Comparison of ENCODE assay signal across 19 cellular contexts in genomic region chr10:28014651-28015050, GRCh38. TPM values are rescaled to one million over a fixed set of nuclear protein-coding genes. Genes with fewer than 3 reads are reported as not detected.
DNase-seq lines count a peak whose midpoint lies in the region; ATAC-seq and TF ChIP-seq lines count a peak whose summit lies in the region.
"Had no signal": no experiment of that assay in that cellular context is flagged by ENCODE, and none has a peak within 500 bp of the region (broad histone marks: within the 10 kb centered on the region; RNA-seq: fewer than 3 reads in every experiment).

No MANE protein-coding gene starts in this region.

- H2AFZ ChIP-seq in KMS-11 (ENCODE audit: low read depth): no peak overlapping the region
- H2AFZ ChIP-seq: GM23248 had no signal

- H3K36me3 Mint-ChIP-seq in activated T-cell treated with anti-CD3 and anti-CD28 coated beads, Interleukin-2, amount 50 U/mL, for 72 hours (ENCODE audit: insufficient read depth in 2 of 2): no peaks in the 10 kb centered on the region
- no peaks in the 10 kb centered on the region for H3K36me3 Mint-ChIP-seq in activated CD8-positive, alpha-beta T cell treated with anti-CD3 and anti-CD28 coated beads, Interleukin-2, amount 10 ng/mL, durations not matched to agents 7 days and 5 days (ENCODE audit: low read depth)
- H3K36me3 Mint-ChIP-seq: CD14-positive monocyte; CD4-positive, alpha-beta memory T cell had no signal

- H3K27me3 Mint-ChIP-seq in activated T-cell treated with anti-CD3 and anti-CD28 coated beads, Interleukin-2, amount 50 U/mL, for 72 hours (ENCODE audit: low read depth): peaks cover 35% of the 10 kb centered on the region
- H3K27me3 Mint-ChIP-seq in activated CD8-positive, alpha-beta T cell treated with anti-CD3 and anti-CD28 coated beads, Interleukin-2, amount 10 ng/mL, durations not matched to agents 7 days and 5 days (ENCODE audit: low read depth): peaks cover 23% of the 10 kb centered on the region

- no peak overlapping the region for H3K4me3 ChIP-seq in KMS-11 (IDR thresholded peaks at IDR 0.05; ENCODE audit: insufficient read depth, low read depth, low read length)
- H3K4me3 ChIP-seq in HAP-1: no peak overlapping the region
- H3K4me3 ChIP-seq: BLaER1, GM23248 had no signal

- ATAC-seq in activated T-cell treated with anti-CD3 and anti-CD28 coated beads, Interleukin-2, amount 50 U/mL, for 72 hours (replicated peaks in 1 of 2): peak; percentile 41 to 72
- peak; percentile 68 for ATAC-seq in activated CD8-positive, alpha-beta T cell treated with anti-CD3 and anti-CD28 coated beads, Interleukin-2, amount 10 ng/mL, durations not matched to agents 7 days and 5 days
- ATAC-seq in stimulated activated naive CD8-positive, alpha-beta T cell treated with anti-CD3 and anti-CD28 coated beads, Interleukin-15, Interleukin-2, amounts not matched to agents 100 U/mL and 50 U/mL, for 24 hours: peak; percentile 78
- ATAC-seq in HG02938 (IDR thresholded peaks at IDR 0.05; ENCODE audit: unreplicated experiment): no peak

- H3K4me2 ChIP-seq in KMS-11: peak overlapping the region; percentile 14; the same call in 1 of the 2 replicates
- H3K4me2 ChIP-seq: BLaER1 had no signal

- H3K4me1 Mint-ChIP-seq in activated T-cell treated with anti-CD3 and anti-CD28 coated beads, Interleukin-2, amount 50 U/mL, for 72 hours (ENCODE audit: low read depth): peaks cover 11% of the 10 kb centered on the region
- peaks cover 12% of the 10 kb centered on the region for H3K4me1 Mint-ChIP-seq in activated CD8-positive, alpha-beta T cell treated with anti-CD3 and anti-CD28 coated beads, Interleukin-2, amount 10 ng/mL, durations not matched to agents 7 days and 5 days (ENCODE audit: low read depth)
- H3K4me1 Mint-ChIP-seq: CD14-positive monocyte had no signal

- in situ Hi-C loops in HAP-1 (cut with MboI; ENCODE audit: low sequenced_read_pairs): no loop called here

- no peaks in the 10 kb centered on the region for H3K79me2 ChIP-seq in KMS-11 (ENCODE audit: insufficient read depth, low read depth)

- no peaks in the 10 kb centered on the region for H3K9me3 Mint-ChIP-seq in activated T-cell treated with anti-CD3 and anti-CD28 coated beads, Interleukin-2, amount 50 U/mL, for 72 hours
- H3K9me3 Mint-ChIP-seq in activated CD8-positive, alpha-beta T cell treated with anti-CD3 and anti-CD28 coated beads, Interleukin-2, amount 10 ng/mL, durations not matched to agents 7 days and 5 days (ENCODE audit: insufficient read depth): no peaks in the 10 kb centered on the region
- H3K9me3 Mint-ChIP-seq: HFFc6 had no signal

- no peak overlapping the region for H3K27ac ChIP-seq in KMS-11
- H3K27ac ChIP-seq: BLaER1, GM23248 had no signal

- no peak overlapping the region for H3K9ac ChIP-seq in KMS-11
- H3K9ac ChIP-seq: BLaER1, GM23248 had no signal

- no peak for DNase-seq in activated T-cell treated with anti-CD3 and anti-CD28 coated beads, Interleukin-2, amount 50 U/mL, for 72 hours
- no peak for DNase-seq in activated T-cell treated with anti-CD3 and anti-CD28 coated beads, Interleukin-2, amount 50 U/mL, for 1 hour
- DNase-seq in activated CD8-positive, alpha-beta T cell treated with anti-CD3 and anti-CD28 coated beads, Interleukin-2, amount 10 ng/mL, durations not matched to agents 7 days and 5 days: no peak
- DNase-seq in stimulated activated naive CD8-positive, alpha-beta T cell treated with anti-CD3 and anti-CD28 coated beads, Interleukin-15, Interleukin-2, amounts not matched to agents 100 U/mL and 50 U/mL, for 24 hours: no peak
- DNase-seq in HAP-1 (ENCODE audit: low spot score in 2 of 2): no peak
- DNase-seq in RKO (ENCODE audit: low spot score): no peak
- DNase-seq: 8988T; Calu3; CD4-positive, alpha-beta memory T cell; DMS79 treated with DMSO at 0.1 percent for 48 hours; GM23248; HCEC 1CT; HFFc6; IMR-90 had no signal

- no peaks in the 10 kb centered on the region for H3K27me3 ChIP-seq in KMS-11 (ENCODE audit: insufficient read depth, low read depth)
- peaks cover 11% of the 10 kb centered on the region for H3K27me3 ChIP-seq in HAP-1 (ENCODE audit: low read depth)
- H3K27me3 ChIP-seq: BLaER1 had no signal

- no peaks in the 10 kb centered on the region for H4K20me1 ChIP-seq in KMS-11 (ENCODE audit: insufficient read depth)
- H4K20me1 ChIP-seq: BLaER1 had no signal

- POLR2A ChIA-PET in activated CD8-positive, alpha-beta T cell treated with anti-CD3 and anti-CD28 coated beads, Interleukin-2, amount 10 ng/mL, durations not matched to agents 7 days and 5 days (lab: Charles Lee): no interaction called here

- no peak overlapping the region for H3K27ac Mint-ChIP-seq in activated T-cell treated with anti-CD3 and anti-CD28 coated beads, Interleukin-2, amount 50 U/mL, for 72 hours
- no peak overlapping the region for H3K27ac Mint-ChIP-seq in activated CD8-positive, alpha-beta T cell treated with anti-CD3 and anti-CD28 coated beads, Interleukin-2, amount 10 ng/mL, durations not matched to agents 7 days and 5 days
- H3K27ac Mint-ChIP-seq: CD14-positive monocyte, HFFc6 had no signal

- no peaks in the 10 kb centered on the region for H3K9me3 ChIP-seq in HAP-1

- H3K4me1 ChIP-seq in KMS-11 (ENCODE audit: low read depth, poor library complexity, severe bottlenecking) (peaks cover 31% of the 10 kb centered on the region), HAP-1 (no peaks in the 10 kb centered on the region)
- H3K4me1 ChIP-seq: BLaER1 had no signal

- TF ChIP-seq CTCF in KMS-11 (conservative IDR thresholded peaks at IDR 0.05; ENCODE audit: low read depth, low read length): no peak

- H3K4me3 Mint-ChIP-seq in activated T-cell treated with anti-CD3 and anti-CD28 coated beads, Interleukin-2, amount 50 U/mL, for 72 hours: no peak overlapping the region
- H3K4me3 Mint-ChIP-seq in activated CD8-positive, alpha-beta T cell treated with anti-CD3 and anti-CD28 coated beads, Interleukin-2, amount 10 ng/mL, durations not matched to agents 7 days and 5 days: no peak overlapping the region
- H3K4me3 Mint-ChIP-seq: CD14-positive monocyte; CD4-positive, alpha-beta memory T cell; HFFc6 had no signal

- CTCF ChIA-PET in activated CD8-positive, alpha-beta T cell treated with anti-CD3 and anti-CD28 coated beads, Interleukin-2, amount 10 ng/mL, durations not matched to agents 7 days and 5 days (lab: Charles Lee): no interaction called here

- H3K36me3 ChIP-seq in KMS-11 (ENCODE audit: insufficient read depth): no peaks in the 10 kb centered on the region
- H3K36me3 ChIP-seq in HAP-1 (replicated peaks): no peaks in the 10 kb centered on the region
- H3K36me3 ChIP-seq: BLaER1 had no signal

RNA-seq across cellular contexts. Expression of gene ODAD2, which starts 15.8 kb away (rescaled TPM):
- total RNA-seq in activated T-cell treated with anti-CD3 and anti-CD28 coated beads, Interleukin-2, amount 50 U/mL, for 72 hours: under 1 TPM in 1 of 2 donors, not detected in 1; 0.10 TPM
- total RNA-seq in activated CD8-positive, alpha-beta T cell treated with anti-CD3 and anti-CD28 coated beads, Interleukin-2, amount 10 ng/mL, durations not matched to agents 7 days and 5 days: not detected
- total RNA-seq: G401 had no signal
